Comparison of ENCODE assay signal across 10 cellular contexts in genomic region chr2:36477744-36478143, GRCh38.
DNase-seq lines count a peak whose midpoint lies in the region; ATAC-seq and TF ChIP-seq lines count a peak whose summit lies in the region.
"Had no signal": no experiment of that assay in that cellular context is flagged by ENCODE, and none has a peak within 500 bp of the region (broad histone marks: within the 10 kb centered on the region; RNA-seq: fewer than 3 reads in every experiment).

No MANE protein-coding gene starts in this region.

- POLR2A ChIA-PET in AG04450 (lab: Yijun Ruan, JAX), result no interaction called here
- POLR2A ChIA-PET in naive thymus-derived CD4-positive, alpha-beta T cell (lab: Charles Lee), result no interaction called here

- no peaks in the 10 kb centered on the region for H3K27me3 ChIP-seq in AG04450 (ENCODE audit: control insufficient read depth, insufficient read depth, low read length)
- H3K27me3 ChIP-seq in naive thymus-derived CD4-positive, alpha-beta T cell (ENCODE audit: control insufficient read depth in 2 of 2, insufficient read depth in 2 of 2, low read length in 2 of 2), result no peaks in the 10 kb centered on the region

- peak overlapping the region; percentile 92 for H3K27ac Mint-ChIP-seq in chondrocyte (ENCODE audit: unreplicated experiment)
- H3K27ac Mint-ChIP-seq in naive thymus-derived CD4-positive, alpha-beta T cell, result no peak overlapping the region
- H3K27ac Mint-ChIP-seq: T-helper 2 cell treated with Interferon-gamma antibody and Interleukin-4, amounts not matched to agents 5 μg/mL and 100 μg/mL, for 36 hours had no signal

- H3K4me1 ChIP-seq in naive thymus-derived CD4-positive, alpha-beta T cell (ENCODE audit: control insufficient read depth in 2 of 2, insufficient read depth in 2 of 2, low read length in 2 of 2), result no peaks in the 10 kb centered on the region

- peak overlapping the region; percentile 69 for H3K27ac ChIP-seq in AG04450 (ENCODE audit: low read depth, low read length)
- H3K27ac ChIP-seq in naive thymus-derived CD4-positive, alpha-beta T cell (ENCODE audit: low read depth, low read length), result no peak overlapping the region

- DNase-seq in AG04450 (ENCODE audit: low read depth, low spot score) (no peak), MV-4-11 (lab: John Stamatoyannopoulos, UW) (peak; percentile 54), chondrocyte (ENCODE audit: low spot score) (no peak), lower leg skin (ENCODE audit: low spot score in 2 of 2) (no peak)
- DNase-seq in naive thymus-derived CD4-positive, alpha-beta T cell, result no peak
- no peak for DNase-seq in activated effector memory CD4-positive, alpha-beta T cell treated with Interleukin-2 at 50 U/mL for 16 hours
- DNase-seq: NCI-H1417 had no signal

- peaks cover 48% of the 10 kb centered on the region for H3K36me3 Mint-ChIP-seq in chondrocyte (ENCODE audit: low read depth)
- H3K36me3 Mint-ChIP-seq in naive thymus-derived CD4-positive, alpha-beta T cell, result peaks cover 16 to 30% (median 23%) of the 10 kb centered on the region in 5 donors

- H3K9me3 Mint-ChIP-seq in chondrocyte (ENCODE audit: low read depth), result peaks cover 23% of the 10 kb centered on the region
- H3K9me3 Mint-ChIP-seq in naive thymus-derived CD4-positive, alpha-beta T cell, result peaks cover 10 to 55% (median 27%) of the 10 kb centered on the region in 11 donors

- peak; percentile 51 for ATAC-seq in naive thymus-derived CD4-positive, alpha-beta T cell
- ATAC-seq in GM21576 (IDR thresholded peaks at IDR 0.05; ENCODE audit: unreplicated experiment) (no peak), HG02938 (IDR thresholded peaks at IDR 0.05; ENCODE audit: unreplicated experiment) (no peak)

- H3K9me3 ChIP-seq in AG04450 (ENCODE audit: control insufficient read depth, insufficient read depth, low read length), result peaks cover 13% of the 10 kb centered on the region
- H3K9me3 ChIP-seq in naive thymus-derived CD4-positive, alpha-beta T cell (ENCODE audit: control insufficient read depth in 2 of 3, low read length in 3 of 3), result peaks cover 0 to 12% (median 4%) of the 10 kb centered on the region in 3 experiments

- peak overlapping the region; percentile 0 for H3K4me3 Mint-ChIP-seq in chondrocyte (ENCODE audit: unreplicated experiment)
- no peak overlapping the region for H3K4me3 Mint-ChIP-seq in naive thymus-derived CD4-positive, alpha-beta T cell
- H3K4me3 Mint-ChIP-seq: T-helper 2 cell treated with Interferon-gamma antibody and Interleukin-4, amounts not matched to agents 5 μg/mL and 100 μg/mL, for 36 hours had no signal

- CTCF ChIA-PET in AG04450 (lab: Charles Lee), result no interaction called here
- CTCF ChIA-PET in naive thymus-derived CD4-positive, alpha-beta T cell (lab: Charles Lee), result no interaction called here

- H3K27me3 Mint-ChIP-seq in chondrocyte (ENCODE audit: low read depth), result no peaks in the 10 kb centered on the region
- H3K27me3 Mint-ChIP-seq in naive thymus-derived CD4-positive, alpha-beta T cell, result no peaks in the 10 kb centered on the region

- no peak for TF ChIP-seq POLR2A in lower leg skin (IDR thresholded peaks at IDR 0.05)

- intact Hi-C loops in naive thymus-derived CD4-positive, alpha-beta T cell (cut with micrococcal nuclease), result no loop called here
- intact Hi-C loops in lower leg skin (cut with DNase I; ENCODE audit: low total_unique reads), result no loop called here

- 36 to 71% methylated on average over 2 of the region's 2 CpGs for WGBS in lower leg skin, 2 donors

- peaks cover 47% of the 10 kb centered on the region for H3K4me1 Mint-ChIP-seq in chondrocyte (ENCODE audit: low read depth)
- peaks cover 0 to 7% (median 0%) of the 10 kb centered on the region in 7 donors for H3K4me1 Mint-ChIP-seq in naive thymus-derived CD4-positive, alpha-beta T cell

- no peaks in the 10 kb centered on the region for H3K36me3 ChIP-seq in naive thymus-derived CD4-positive, alpha-beta T cell (ENCODE audit: control insufficient read depth in 2 of 3, insufficient read depth in 3 of 3, low read length in 3 of 3)

- TF ChIP-seq CTCF in AG04450 (IDR thresholded peaks at IDR 0.05; ENCODE audit: low read depth, low read length) (no peak), chondrocyte (IDR thresholded peaks at IDR 0.05) (no peak), lower leg skin (IDR thresholded peaks at IDR 0.05) (no peak)

- H3K4me3 ChIP-seq in AG04450 (ENCODE audit: low read depth, low read length), result no peak overlapping the region
- no peak overlapping the region for H3K4me3 ChIP-seq in naive thymus-derived CD4-positive, alpha-beta T cell (ENCODE audit: low read length)
- H3K4me3 ChIP-seq in lower leg skin (ENCODE audit: low read depth, poor library complexity, severe bottlenecking), result no peak overlapping the region
